Comparison of ENCODE assay signal across 2 cellular contexts in genomic region chr22:29341849-29342127, GRCh38.
TF ChIP-seq lines count a peak whose summit lies in the region.

No MANE protein-coding gene starts in this region.

TF ChIP-seq in HepG2, 621 proteins besides CTCF, POLR2A, EP300 and RAD21:
- peak; percentile 6; the same call in 1 of the 2 replicates for TF ChIP-seq ZNF350 (CRISPR knock-in tag; IDR thresholded peaks at IDR 0.05; ENCODE audit: borderline replicate concordance, low read depth)
- no peak for TF ChIP-seq TOPORS (CRISPR knock-in tag; IDR thresholded peaks at IDR 0.05)
- no peak for TF ChIP-seq KDM1A (CRISPR knock-in tag; IDR thresholded peaks at IDR 0.05)

TF ChIP-seq in GM12878, 131 proteins besides CTCF, POLR2A, EP300 and RAD21:
- TF ChIP-seq CHD4 (IDR thresholded peaks at IDR 0.05) (no peak), RAD51 (IDR thresholded peaks at IDR 0.05) (no peak), E4F1 (IDR thresholded peaks at IDR 0.05; ENCODE audit: borderline replicate concordance, partially characterized antibody) (no peak), CBX5 (IDR thresholded peaks at IDR 0.05; ENCODE audit: low read depth) (no peak), HDAC6 (IDR thresholded peaks at IDR 0.05; ENCODE audit: unreplicated experiment) (no peak), TBL1XR1 (IDR thresholded peaks at IDR 0.05; ENCODE audit: low read depth, low read length) (no peak), SIX5 (IDR thresholded peaks at IDR 0.05; ENCODE audit: low read depth, low read length, severe bottlenecking) (no peak), MEF2B (IDR thresholded peaks at IDR 0.05; ENCODE audit: partially characterized antibody, poor library complexity, severe bottlenecking) (no peak), ZNF622 (IDR thresholded peaks at IDR 0.05) (no peak), ASH2L (IDR thresholded peaks at IDR 0.05; ENCODE audit: borderline replicate concordance, low read depth) (no peak), MTA2 (IDR thresholded peaks at IDR 0.05; ENCODE audit: low read depth) (no peak), MTA3 (IDR thresholded peaks at IDR 0.05; ENCODE audit: borderline replicate concordance, low read length) (no peak)
TF ChIP-seq in GM12878: peak in this region for 0.
